Comparison of ENCODE assay signal across 17 cellular contexts in genomic region chr2:9225806-9226205, GRCh38. TPM values are rescaled to one million over a fixed set of nuclear protein-coding genes. Genes with fewer than 3 reads are reported as not detected.
A peak's percentile ranks its signal among the peaks of the same experiment; 100 is the strongest.
DNase-seq lines count a peak whose midpoint lies in the region; ATAC-seq and TF ChIP-seq lines count a peak whose summit lies in the region.
"Had no signal": no experiment of that assay in that cellular context is flagged by ENCODE, and none has a peak within 500 bp of the region (broad histone marks: within the 10 kb centered on the region; RNA-seq: fewer than 3 reads in every experiment).

No MANE protein-coding gene starts in this region.

- intact Hi-C loops in Panc1 (cut with micrococcal nuclease; ENCODE audit: unreplicated experiment) (no loop called here), lower lobe of right lung (cut with DNase I) (no loop called here)
- intact Hi-C loops in activated naive CD4-positive, alpha-beta T cell treated with anti-CD3 and anti-CD28 coated beads for 36 hours (cut with micrococcal nuclease), result no loop called here

- TF ChIP-seq CTCF in Panc1 (IDR thresholded peaks at IDR 0.05), result no peak
- no peak for TF ChIP-seq CTCF in lower lobe of right lung (IDR thresholded peaks at IDR 0.05)

- H3K4me1 ChIP-seq in Panc1 (ENCODE audit: control insufficient read depth, insufficient read depth, low read length) (peaks cover 97% of the 10 kb centered on the region), lower lobe of right lung (peaks cover 67% of the 10 kb centered on the region), subcutaneous abdominal adipose tissue (ENCODE audit: control insufficient read depth in 5 of 5, insufficient read depth in 5 of 5, low read length in 5 of 5) (peaks cover 11 to 77% (median 76%) of the 10 kb centered on the region in 5 donors)

- H3K27me3 ChIP-seq in Panc1 (ENCODE audit: control insufficient read depth, insufficient read depth, low read length), result no peaks in the 10 kb centered on the region
- no peaks in the 10 kb centered on the region for H3K27me3 ChIP-seq in lower lobe of right lung (ENCODE audit: low read depth)
- H3K27me3 ChIP-seq in subcutaneous abdominal adipose tissue (ENCODE audit: control insufficient read depth in 5 of 5, insufficient read depth in 4 of 5, low read length in 5 of 5), result no peaks in the 10 kb centered on the region

- H3K4me1 Mint-ChIP-seq in activated naive CD4-positive, alpha-beta T cell treated with anti-CD3 and anti-CD28 coated beads for 36 hours (ENCODE audit: low read depth), result no peaks in the 10 kb centered on the region

- no peak overlapping the region for H3K27ac Mint-ChIP-seq in activated naive CD4-positive, alpha-beta T cell treated with anti-CD3 and anti-CD28 coated beads for 36 hours

- POLR2A ChIA-PET in Panc1 (lab: Charles Lee), result interaction anchor here (0.6 kb wide), 2 partner anchors 9 to 10 kb away, joined by 3 read pairs; no protein-coding TSS in a partner anchor

- H3K9me3 Mint-ChIP-seq in activated naive CD4-positive, alpha-beta T cell treated with anti-CD3 and anti-CD28 coated beads for 36 hours, result no peaks in the 10 kb centered on the region

- H3K36me3 ChIP-seq in Panc1 (ENCODE audit: control insufficient read depth, insufficient read depth, low read length) (no peaks in the 10 kb centered on the region), lower lobe of right lung (no peaks in the 10 kb centered on the region), subcutaneous abdominal adipose tissue (ENCODE audit: control insufficient read depth in 5 of 5, insufficient read depth in 5 of 5, low read length in 5 of 5) (no peaks in the 10 kb centered on the region)

- peaks cover 10% of the 10 kb centered on the region for H3K27me3 Mint-ChIP-seq in activated naive CD4-positive, alpha-beta T cell treated with anti-CD3 and anti-CD28 coated beads for 36 hours (ENCODE audit: low read depth)

- CTCF ChIA-PET in Panc1 (lab: Charles Lee), result no interaction called here
- CTCF ChIA-PET in activated naive CD4-positive, alpha-beta T cell treated with anti-CD3 and anti-CD28 coated beads for 36 hours (lab: Charles Lee), result interaction anchor here (1.1 kb wide), 1 partner anchor 20 kb away, joined by 3 read pairs; no protein-coding TSS in a partner anchor

- H3K9me3 ChIP-seq in Panc1 (ENCODE audit: control insufficient read depth, insufficient read depth, low read depth, low read length) (no peaks in the 10 kb centered on the region), lower lobe of right lung (no peaks in the 10 kb centered on the region), subcutaneous abdominal adipose tissue (ENCODE audit: control insufficient read depth in 5 of 5, low read length in 5 of 5) (no peaks in the 10 kb centered on the region)

- ATAC-seq in Panc1, result no peak
- no peak for ATAC-seq in lower lobe of right lung
- no peak for ATAC-seq in GM18868 (IDR thresholded peaks at IDR 0.05; ENCODE audit: unreplicated experiment)
- ATAC-seq: PC-3 had no signal

- no peak overlapping the region for H3K4me3 Mint-ChIP-seq in activated naive CD4-positive, alpha-beta T cell treated with anti-CD3 and anti-CD28 coated beads for 36 hours

- H3K4me3 ChIP-seq in Panc1 (ENCODE audit: low read depth in 2 of 2, low read length in 2 of 2) (no peak overlapping the region), lower lobe of right lung (no peak overlapping the region), subcutaneous abdominal adipose tissue (ENCODE audit: low read depth in 1 of 5, low read length in 5 of 5) (no peak overlapping the region)

- peak; percentile 21 for DNase-seq in activated CD8-positive, alpha-beta memory T cell treated with anti-CD3 and anti-CD28 coated beads for 24 hours
- no peak for DNase-seq in activated CD8-positive, alpha-beta memory T cell treated with anti-CD3 and anti-CD28 coated beads, Interleukin-2, amount 50 U/mL, for 48 hours
- DNase-seq in Panc1 (ENCODE audit: low read depth, low spot score) (no peak), lower lobe of right lung (no peak), NCI-H187 treated with DMSO at 0.1 percent for 48 hours (lab: John Stamatoyannopoulos, UW) (no peak)
- no peak for DNase-seq in activated naive CD4-positive, alpha-beta T cell treated with anti-CD3 and anti-CD28 coated beads for 36 hours
- DNase-seq: 8988T, DMS 273 treated with DMSO at 0.1 percent for 48 hours, GDM1, GOT3, NCI-H1930, NCI-H2171, NCI-H510A, NCI-H774, PC-3 had no signal

- no TSS peak for BruUV-seq in Panc1 (replicated peaks; lab: Mats Ljungman, UMichigan)

- H3K36me3 Mint-ChIP-seq in activated naive CD4-positive, alpha-beta T cell treated with anti-CD3 and anti-CD28 coated beads for 36 hours (ENCODE audit: low read depth), result no peaks in the 10 kb centered on the region

- in situ Hi-C loops in Panc1 (cut with HindIII; ENCODE audit: low pct_unique_long_range_greater_than_20kb, low sequenced_read_pairs), result no loop called here

- H3K27ac ChIP-seq in Panc1 (ENCODE audit: low read length), result peak overlapping the region; percentile 87
- H3K27ac ChIP-seq in lower lobe of right lung, result peak overlapping the region; percentile 26
- peak overlapping the region; percentile 19 for H3K27ac ChIP-seq in subcutaneous abdominal adipose tissue (ENCODE audit: low read depth, low read length)

- H3K9ac ChIP-seq in subcutaneous abdominal adipose tissue (ENCODE audit: low read length in 5 of 5), result no peak overlapping the region

RNA-seq across cellular contexts. Expression of gene ASAP2, which starts 19.2 kb away (rescaled TPM):
- total RNA-seq in Panc1 (2021; ENCODE audit: unreplicated experiment) (107 TPM), lower lobe of right lung (24.3 TPM)
- polyA plus RNA-seq in Panc1 (2012; ENCODE audit: insufficient read length), result 57.3 TPM
- total RNA-seq in activated naive CD4-positive, alpha-beta T cell treated with anti-CD3 and anti-CD28 coated beads for 36 hours, result under 1 TPM; 0.14 to 0.15 TPM

Comparison
In these comparisons a context has a peak if more than half of its experiments do, and no peak if none do; other contexts are left out.
1. H3K27ac ChIP-seq: peak in every context shown above with its lines; median percentile 87 in Panc1; 26 in lower lobe of right lung; 19 in subcutaneous abdominal adipose tissue.
2. RNA of gene ASAP2, which starts 19.2 kb away (total RNA-seq): 107 TPM in Panc1 (single experiment) and 24.3 TPM in lower lobe of right lung (single experiment); 0.14 to 0.15 TPM in activated naive CD4-positive, alpha-beta T cell treated with anti-CD3 and anti-CD28 coated beads for 36 hours; every median in the first group is over 10 times any median in the second.